ENCODE assay signal across 1 cellular context in the genomic region with DNA sequence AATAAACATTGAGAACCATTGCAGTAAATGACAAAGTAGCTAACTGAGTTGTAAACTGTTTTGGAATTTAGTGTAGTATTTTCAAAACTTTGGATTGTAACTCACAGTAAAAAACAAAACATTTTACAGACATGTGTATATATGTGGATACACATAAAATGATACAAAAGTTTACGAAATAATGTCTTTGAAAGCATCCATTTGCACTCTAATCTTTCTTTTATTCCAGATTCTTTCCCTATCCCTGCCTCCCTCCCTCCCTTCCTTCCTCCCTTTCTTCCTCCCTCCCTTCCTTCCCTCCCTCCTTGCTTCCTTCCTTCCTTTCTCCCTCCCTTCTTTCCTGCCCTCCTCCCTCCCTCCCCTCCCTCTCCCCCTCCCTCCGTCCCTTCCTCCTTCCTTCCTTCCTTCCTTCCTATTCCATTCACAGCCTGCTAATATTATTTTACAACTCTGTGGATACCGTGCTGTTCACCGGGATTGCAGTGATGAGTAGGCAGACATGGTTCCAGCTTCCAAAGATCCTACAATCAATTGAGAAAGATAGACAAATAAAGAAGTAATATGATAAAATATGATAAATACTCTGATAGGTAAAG.
TF ChIP-seq lines count a peak whose summit lies in the region.

No MANE protein-coding gene starts in this region.

TF ChIP-seq in endothelial cell of umbilical vein, 7 proteins besides CTCF, POLR2A, EP300 and RAD21:
- TF ChIP-seq JUN (IDR thresholded peaks at IDR 0.05; ENCODE audit: borderline replicate concordance, insufficient read depth, insufficient read length, low read depth) (no peak), MYC (IDR thresholded peaks at IDR 0.05; ENCODE audit: low read depth, low read length) (no peak), GATA2 (IDR thresholded peaks at IDR 0.05; ENCODE audit: insufficient read depth, insufficient read length, low read depth, low read length) (no peak), EZH2 (IDR thresholded peaks at IDR 0.05; ENCODE audit: borderline replicate concordance, low read depth, low read length, severe bottlenecking) (no peak), FOS (IDR thresholded peaks at IDR 0.05; ENCODE audit: borderline replicate concordance, insufficient read depth, low read length) (no peak), POLR2AphosphoS5 (IDR thresholded peaks at IDR 0.05; ENCODE audit: insufficient read depth, low read depth, low read length) (no peak)
- TF ChIP-seq, protein P1, sequence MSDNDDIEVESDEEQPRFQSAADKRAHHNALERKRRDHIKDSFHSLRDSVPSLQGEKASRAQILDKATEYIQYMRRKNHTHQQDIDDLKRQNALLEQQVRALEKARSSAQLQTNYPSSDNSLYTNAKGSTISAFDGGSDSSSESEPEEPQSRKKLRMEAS (IDR thresholded peaks at IDR 0.05; ENCODE audit: insufficient read depth, insufficient read length) = no peak
